ENCODE assay signal across 34 cellular contexts in genomic region chr11:15874699-15875098, GRCh38.
"Had no signal": no experiment of that assay in that cellular context is flagged by ENCODE, and none has a peak within 500 bp of the region (broad histone marks: within the 10 kb centered on the region; RNA-seq: fewer than 3 reads in every experiment).

No MANE protein-coding gene starts in this region.

- H3K27me3 ChIP-seq: adrenal gland, body of pancreas, foreskin keratinocyte, gastrocnemius medialis, heart left ventricle had no signal

- H3K9me3 ChIP-seq: adrenal gland, body of pancreas, gastrocnemius medialis had no signal

- ATAC-seq: activated CD4-positive, CD25-positive, alpha-beta regulatory T cell treated with anti-CD3 and anti-CD28 coated beads, Interleukin-2, amount 50 U/mL, for 24 hours; activated CD8-positive, alpha-beta memory T cell treated with anti-CD3 and anti-CD28 coated beads, Interleukin-2, amount 10 ng/mL, durations not matched to agents 7 days and 5 days; activated CD8-positive, alpha-beta T cell treated with anti-CD3 and anti-CD28 coated beads, Interleukin-2, amount 10 ng/mL, durations not matched to agents 7 days and 5 days; activated naive CD8-positive, alpha-beta T cell treated with anti-CD3 and anti-CD28 coated beads, Interleukin-2, amount 50 U/mL, for 24 hours; body of pancreas; esophagus mucosa; foreskin keratinocyte; gastrocnemius medialis; heart left ventricle; T-helper 17 cell had no signal

- H3K36me3 Mint-ChIP-seq: activated CD8-positive, alpha-beta memory T cell treated with anti-CD3 and anti-CD28 coated beads, Interleukin-2, amount 10 ng/mL, durations not matched to agents 7 days and 5 days; activated naive CD4-positive, alpha-beta T cell treated with anti-CD3 and anti-CD28 coated beads, Interleukin-2, amount 50 U/mL, for 24 hours; activated naive CD8-positive, alpha-beta T cell treated with anti-CD3 and anti-CD28 coated beads for 36 hours had no signal

- H3K36me3 ChIP-seq: adrenal gland, gastrocnemius medialis, heart left ventricle, WERI-Rb-1 had no signal

- H3K9me3 Mint-ChIP-seq: activated B cell treated with CpG ODN at 0.5 μM for 24 hours; activated naive CD4-positive, alpha-beta T cell treated with anti-CD3 and anti-CD28 coated beads for 36 hours; activated naive CD8-positive, alpha-beta T cell treated with anti-CD3 and anti-CD28 coated beads for 36 hours; activated naive CD8-positive, alpha-beta T cell treated with anti-CD3 and anti-CD28 coated beads, Interleukin-2, amount 50 U/mL, for 24 hours; activated T-helper 1 cell treated with anti-CD3 and anti-CD28 coated beads, Interleukin-12 subunit alpha, Interleukin-12 subunit beta, Interleukin-2, Interleukin-4 antibody, amounts not matched to agents 30 ng/mL and 10 ng/mL and 1 ng/mL, durations not matched to agents 14 hours and 24 hours and 36 hours; activated T-helper 2 cell treated with anti-CD3 and anti-CD28 coated beads, Interferon-gamma antibody, Interleukin-2, Interleukin-4, amounts not matched to agents 10 μg/mL and 5 μg/mL and 100 μg/mL, durations not matched to agents 14 hours and 24 hours and 36 hours; T-helper 2 cell treated with Interferon-gamma antibody and Interleukin-4, amounts not matched to agents 5 μg/mL and 100 μg/mL, for 36 hours had no signal

- H3K4me1 Mint-ChIP-seq: activated B cell treated with CpG ODN at 0.5 μM for 24 hours; activated CD8-positive, alpha-beta memory T cell treated with anti-CD3 and anti-CD28 coated beads, Interleukin-2, amount 10 ng/mL, durations not matched to agents 7 days and 5 days; activated naive CD4-positive, alpha-beta T cell treated with anti-CD3 and anti-CD28 coated beads, Interleukin-2, amount 50 U/mL, for 24 hours; activated naive CD8-positive, alpha-beta T cell treated with anti-CD3 and anti-CD28 coated beads for 36 hours; activated naive CD8-positive, alpha-beta T cell treated with anti-CD3 and anti-CD28 coated beads, Interleukin-2, amount 50 U/mL, for 24 hours; T-helper 17 cell had no signal

- H3K4me1 ChIP-seq: adrenal gland, body of pancreas, foreskin keratinocyte, gastrocnemius medialis, heart left ventricle had no signal

- DNase-seq: activated B cell treated with CpG ODN at 0.5 μM for 24 hours; activated CD4-positive, alpha-beta T cell treated with anti-CD3 and anti-CD28 coated beads for 48 hours; activated CD4-positive, alpha-beta T cell treated with anti-CD3 and anti-CD28 coated beads, Interleukin-2, amount 50 U/mL, for 1 hour; activated CD4-positive, alpha-beta T cell treated with anti-CD3 and anti-CD28 coated beads, Interleukin-2, amount 50 U/mL, for 48 hours; activated CD8-positive, alpha-beta memory T cell treated with anti-CD3 and anti-CD28 coated beads, Interleukin-2, amount 10 ng/mL, durations not matched to agents 7 days and 5 days; activated CD8-positive, alpha-beta memory T cell treated with anti-CD3 and anti-CD28 coated beads, Interleukin-2, amount 50 U/mL, for 4 hours; activated CD8-positive, alpha-beta T cell treated with anti-CD3 and anti-CD28 coated beads, Interleukin-2, amount 10 ng/mL, durations not matched to agents 7 days and 5 days; activated effector memory CD4-positive, alpha-beta T cell treated with anti-CD3 and anti-CD28 coated beads, Interleukin-2, amount 50 U/mL, for 16 hours; activated naive CD4-positive, alpha-beta T cell treated with anti-CD3 and anti-CD28 coated beads for 36 hours; activated naive CD8-positive, alpha-beta T cell treated with anti-CD3 and anti-CD28 coated beads for 36 hours; activated naive CD8-positive, alpha-beta T cell treated with anti-CD3 and anti-CD28 coated beads, Interleukin-2, amount 50 U/mL, for 24 hours; activated T-cell treated with anti-CD3 and anti-CD28 coated beads, Interleukin-2, amount 50 U/mL, for 1 hour; activated T-cell treated with anti-CD3 and anti-CD28 coated beads, Interleukin-2, amount 50 U/mL, for 48 hours; adrenal gland; amygdala; aorta; body of pancreas; caudate nucleus; effector CD8-positive, alpha-beta T cell; foreskin keratinocyte; gastrocnemius medialis; glutamatergic neuron; heart left ventricle; T-helper 1 cell; T-helper 17 cell; T1000; WERI-Rb-1 had no signal

- H3K27ac ChIP-seq: adrenal gland, body of pancreas, foreskin keratinocyte, gastrocnemius medialis, heart left ventricle, WERI-Rb-1 had no signal

- H3K4me3 Mint-ChIP-seq: activated B cell treated with CpG ODN at 0.5 μM for 24 hours; activated CD8-positive, alpha-beta memory T cell treated with anti-CD3 and anti-CD28 coated beads, Interleukin-2, amount 10 ng/mL, durations not matched to agents 7 days and 5 days; activated CD8-positive, alpha-beta T cell treated with anti-CD3 and anti-CD28 coated beads, Interleukin-2, amount 10 ng/mL, durations not matched to agents 7 days and 5 days; activated naive CD4-positive, alpha-beta T cell treated with anti-CD3 and anti-CD28 coated beads for 36 hours; activated naive CD4-positive, alpha-beta T cell treated with anti-CD3 and anti-CD28 coated beads, Interleukin-2, amount 50 U/mL, for 24 hours; activated naive CD8-positive, alpha-beta T cell treated with anti-CD3 and anti-CD28 coated beads for 36 hours; activated naive CD8-positive, alpha-beta T cell treated with anti-CD3 and anti-CD28 coated beads, Interleukin-2, amount 50 U/mL, for 24 hours; activated T-helper 1 cell treated with anti-CD3 and anti-CD28 coated beads, Interleukin-12 subunit alpha, Interleukin-12 subunit beta, Interleukin-2, Interleukin-4 antibody, amounts not matched to agents 30 ng/mL and 10 ng/mL and 1 ng/mL, durations not matched to agents 14 hours and 24 hours and 36 hours; T-helper 17 cell; T-helper 2 cell treated with Interferon-gamma antibody and Interleukin-4, amounts not matched to agents 5 μg/mL and 100 μg/mL, for 36 hours had no signal

- H3K4me3 ChIP-seq: adrenal gland, body of pancreas, gastrocnemius medialis, heart left ventricle had no signal

- H3K27ac Mint-ChIP-seq: activated B cell treated with CpG ODN at 0.5 μM for 24 hours; activated CD8-positive, alpha-beta memory T cell treated with anti-CD3 and anti-CD28 coated beads, Interleukin-2, amount 10 ng/mL, durations not matched to agents 7 days and 5 days; activated CD8-positive, alpha-beta T cell treated with anti-CD3 and anti-CD28 coated beads, Interleukin-2, amount 10 ng/mL, durations not matched to agents 7 days and 5 days; activated naive CD4-positive, alpha-beta T cell treated with anti-CD3 and anti-CD28 coated beads for 36 hours; activated naive CD4-positive, alpha-beta T cell treated with anti-CD3 and anti-CD28 coated beads, Interleukin-2, amount 50 U/mL, for 24 hours; activated naive CD8-positive, alpha-beta T cell treated with anti-CD3 and anti-CD28 coated beads for 36 hours; activated naive CD8-positive, alpha-beta T cell treated with anti-CD3 and anti-CD28 coated beads, Interleukin-2, amount 50 U/mL, for 24 hours; activated T-helper 1 cell treated with anti-CD3 and anti-CD28 coated beads, Interleukin-12 subunit alpha, Interleukin-12 subunit beta, Interleukin-2, Interleukin-4 antibody, amounts not matched to agents 30 ng/mL and 10 ng/mL and 1 ng/mL, durations not matched to agents 14 hours and 24 hours and 36 hours; activated T-helper 2 cell treated with anti-CD3 and anti-CD28 coated beads, Interferon-gamma antibody, Interleukin-2, Interleukin-4, amounts not matched to agents 10 μg/mL and 5 μg/mL and 100 μg/mL, durations not matched to agents 14 hours and 24 hours and 36 hours; T-helper 17 cell; T-helper 2 cell treated with Interferon-gamma antibody and Interleukin-4, amounts not matched to agents 5 μg/mL and 100 μg/mL, for 36 hours had no signal

- H3K27me3 Mint-ChIP-seq: activated B cell treated with CpG ODN at 0.5 μM for 24 hours; activated CD8-positive, alpha-beta memory T cell treated with anti-CD3 and anti-CD28 coated beads, Interleukin-2, amount 10 ng/mL, durations not matched to agents 7 days and 5 days; activated naive CD8-positive, alpha-beta T cell treated with anti-CD3 and anti-CD28 coated beads for 36 hours; activated naive CD8-positive, alpha-beta T cell treated with anti-CD3 and anti-CD28 coated beads, Interleukin-2, amount 50 U/mL, for 24 hours; T-helper 17 cell had no signal

- FAIRE-seq: colon had no signal
